Comparison of ENCODE assay signal across 1 cellular context in genomic region chr4:174210354-174210753, GRCh38.
TF ChIP-seq lines count a peak whose summit lies in the region.

No MANE protein-coding gene starts in this region.

TF ChIP-seq in GM12878, 131 proteins besides CTCF, POLR2A, EP300 and RAD21 (continued from another document):
- TF ChIP-seq REST (IDR thresholded peaks at IDR 0.05; ENCODE audit: low read depth, low read length) (no peak), LARP7 (IDR thresholded peaks at IDR 0.05) (no peak), E2F8 (IDR thresholded peaks at IDR 0.05; ENCODE audit: low read depth, partially characterized antibody) (no peak), SRF (IDR thresholded peaks at IDR 0.05; ENCODE audit: low read depth in 2 of 2, low read length in 2 of 2) (no peak)
